21 cellular contexts compared by ENCODE assay signal in genomic region chr5:158484246-158484645, GRCh38.
A peak's percentile ranks its signal among the peaks of the same experiment; 100 is the strongest.
DNase-seq lines count a peak whose midpoint lies in the region; ATAC-seq and TF ChIP-seq lines count a peak whose summit lies in the region.
"Had no signal": no experiment of that assay in that cellular context is flagged by ENCODE, and none has a peak within 500 bp of the region (broad histone marks: within the 10 kb centered on the region; RNA-seq: fewer than 3 reads in every experiment).

No MANE protein-coding gene starts in this region.

- CTCF ChIA-PET in SK-N-SH (lab: Yijun Ruan, JAX) = interaction anchor here (1.2 kb wide), 1 partner anchor 21 kb away, joined by 3 read pairs; no protein-coding TSS in a partner anchor

- no peaks in the 10 kb centered on the region for H3K9me3 ChIP-seq in SK-N-SH
- no peaks in the 10 kb centered on the region for H3K9me3 ChIP-seq in suprapubic skin
- H3K9me3 ChIP-seq: thyroid gland had no signal

- H3K27me3 ChIP-seq in SK-N-SH (ENCODE audit: insufficient read depth) (no peaks in the 10 kb centered on the region; the same call in 1 of the 2 replicates), suprapubic skin (no peaks in the 10 kb centered on the region)
- H3K27me3 ChIP-seq: foreskin keratinocyte, MG63, thyroid gland had no signal

- H3K4me3 ChIP-seq in SK-N-SH (ENCODE audit: low read depth in 2 of 2, low read length in 1 of 2) (no peak overlapping the region; a peak in 1 of 4 replicates), foreskin fibroblast (ENCODE audit: low read depth in 1 of 2, low read length in 2 of 2) (no peak overlapping the region), suprapubic skin (no peak overlapping the region)
- H3K4me3 ChIP-seq: MG63, thyroid gland had no signal

- DNase-seq in NCI-H446 treated with DMSO at 0.1 percent for 48 hours (lab: John Stamatoyannopoulos, UW) (peak; percentile 24), NCI-H446 (lab: John Stamatoyannopoulos, UW) (no peak), SK-N-SH (peak; percentile 27), foreskin fibroblast (peak; percentile 68 to 85), suprapubic skin (ENCODE audit: low spot score in 2 of 2) (no peak), GOT3 (lab: John Stamatoyannopoulos, UW) (no peak), DMS 273 (lab: John Stamatoyannopoulos, UW; ENCODE audit: unreplicated experiment) (no peak)
- DNase-seq: CD4-positive, alpha-beta memory T cell; DMS79 treated with DMSO at 0.1 percent for 48 hours; effector memory CD4-positive, alpha-beta T cell; foreskin keratinocyte; MG63; NCI-H226; NK-92 treated with Interleukin-12 subunit alpha and Interleukin-12 subunit beta, amount 100 ng/mL, for 24 hours; posterior cingulate gyrus; stimulated activated CD4-positive, alpha-beta T cell treated with anti-CD3 and anti-CD28 coated beads, Interleukin-12 subunit alpha, Interleukin-12 subunit beta, amount 100 ng/mL, for 4 hours; T-helper 1 cell; thyroid gland had no signal

- no peak for TF ChIP-seq POLR2A in suprapubic skin (IDR thresholded peaks at IDR 0.05)

- H3K27ac ChIP-seq in SK-N-SH (ENCODE audit: low read depth in 2 of 2, low read length in 1 of 2) (peak overlapping the region in 1 of 2 experiments; percentile 82; a peak in 2 of 4 replicates), suprapubic skin (peak overlapping the region; percentile 78)
- H3K27ac ChIP-seq: foreskin keratinocyte, RWPE1 had no signal

- no peak for TF ChIP-seq RAD21 in SK-N-SH (IDR thresholded peaks at IDR 0.05; ENCODE audit: low read length)

- H3F3A ChIP-seq in SK-N-SH (replicated peaks; ENCODE audit: insufficient read depth) = no peaks in the 10 kb centered on the region

- TF ChIP-seq EP300 in SK-N-SH (IDR thresholded peaks at IDR 0.05; ENCODE audit: borderline replicate concordance in 1 of 2, low read depth in 1 of 2, low read length in 1 of 2) = 0 out of 4 replicates have a peak, but pooled peaks of 1 of the 2 experiments have one; percentile 33
- TF ChIP-seq EP300 in suprapubic skin (IDR thresholded peaks at IDR 0.05) = no peak

- no peak overlapping the region for H2AFZ ChIP-seq in SK-N-SH (ENCODE audit: low read depth)

- TF ChIP-seq CTCF in SK-N-SH (IDR thresholded peaks at IDR 0.05) (no peak), foreskin fibroblast (IDR thresholded peaks at IDR 0.05; ENCODE audit: low read depth, low read length) (no peak), suprapubic skin (IDR thresholded peaks at IDR 0.05) (no peak)

- no peak overlapping the region for H3K4me2 ChIP-seq in SK-N-SH

- no peak overlapping the region for H3K9ac ChIP-seq in SK-N-SH

- H4K20me1 ChIP-seq in SK-N-SH (ENCODE audit: insufficient read depth) = no peaks in the 10 kb centered on the region

- H3K4me1 ChIP-seq in SK-N-SH (ENCODE audit: control insufficient read depth in 1 of 2, insufficient read depth in 2 of 2, low read depth in 1 of 2, low read length in 1 of 2) (peaks cover 0 to 14% of the 10 kb centered on the region in 2 experiments; a peak in 2 of 4 replicates), suprapubic skin (peaks cover 48% of the 10 kb centered on the region)
- H3K4me1 ChIP-seq: foreskin keratinocyte had no signal

- no peaks in the 10 kb centered on the region for H3K79me2 ChIP-seq in SK-N-SH (ENCODE audit: insufficient read depth)

- POLR2A ChIA-PET in SK-N-SH (lab: Yijun Ruan, JAX) = no interaction called here

- no peaks in the 10 kb centered on the region for H3K9me2 ChIP-seq in SK-N-SH

- no peak for ATAC-seq in GM21390 (IDR thresholded peaks at IDR 0.05; ENCODE audit: unreplicated experiment)
- ATAC-seq: foreskin keratinocyte, WTC11 had no signal

- H3K36me3 ChIP-seq in SK-N-SH (replicated peaks in 1 of 2; ENCODE audit: control insufficient read depth in 1 of 2, insufficient read depth in 2 of 2, low read length in 1 of 2) (no peaks in the 10 kb centered on the region), suprapubic skin (no peaks in the 10 kb centered on the region)
- H3K36me3 ChIP-seq: MG63, thyroid gland had no signal

TF ChIP-seq in SK-N-SH, 30 proteins besides CTCF, POLR2A, EP300 and RAD21:
- no peak; the same call in 1 of the 2 replicates for TF ChIP-seq RFX5 (IDR thresholded peaks at IDR 0.05; ENCODE audit: low read length)
- no peak for TF ChIP-seq ELF1 (IDR thresholded peaks at IDR 0.05)
- TF ChIP-seq JUND (IDR thresholded peaks at IDR 0.05) = no peak
- no peak for TF ChIP-seq MXI1 (IDR thresholded peaks at IDR 0.05; ENCODE audit: low read depth, low read length)
- peak; percentile 20; the same call in 1 of the 2 replicates for TF ChIP-seq GATA2 (CRISPR knock-in tag; IDR thresholded peaks at IDR 0.05)
- TF ChIP-seq ZBTB33 (IDR thresholded peaks at IDR 0.05; ENCODE audit: borderline replicate concordance, low read depth) = no peak
- no peak for TF ChIP-seq PBX3 (IDR thresholded peaks at IDR 0.05)
- no peak for TF ChIP-seq EZH2phosphoT487 (IDR thresholded peaks at IDR 0.05; ENCODE audit: borderline replicate concordance, low read depth)

Comparison
In these comparisons a context has a peak if more than half of its experiments do, and no peak if none do; other contexts are left out.
1. DNase-seq: peak in NCI-H446 treated with DMSO at 0.1 percent for 48 hours (single experiment), SK-N-SH (single experiment) and foreskin fibroblast (2 of 2); none in NCI-H446 (0 of 2), suprapubic skin (0 of 2), GOT3 (single experiment) and DMS 273 (single experiment).